33 cellular contexts compared by ENCODE assay signal in the genomic region with DNA sequence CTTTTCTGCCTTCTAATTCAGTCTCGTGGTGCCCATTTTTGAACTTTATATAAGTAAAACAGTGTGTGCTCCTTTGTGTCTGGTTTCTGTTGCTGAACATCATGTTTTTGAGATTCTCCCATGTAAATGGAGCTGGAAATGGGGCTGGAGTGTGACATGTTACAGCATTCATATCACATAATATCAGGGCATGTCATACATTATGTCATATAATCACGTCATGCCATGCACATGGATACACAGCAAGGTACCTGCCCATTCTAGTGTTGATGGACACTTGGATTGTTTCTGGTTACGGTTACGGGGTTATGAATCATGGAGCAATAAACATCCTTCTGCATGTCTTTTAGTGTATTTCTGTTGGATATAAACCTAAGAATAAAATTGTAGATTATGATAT.
"Had no signal": no experiment of that assay in that cellular context is flagged by ENCODE, and none has a peak within 500 bp of the region (broad histone marks: within the 10 kb centered on the region; RNA-seq: fewer than 3 reads in every experiment).

No MANE protein-coding gene starts in this region.

- H3K36me3 ChIP-seq: MG63 had no signal

- H3K4me3 ChIP-seq: MG63 had no signal

- H3K9me3 ChIP-seq: MG63 had no signal

- H3K27me3 ChIP-seq: MG63 had no signal

- DNase-seq: Karpas-422, Kasumi-1, MG63, MM.1S, MV-4-11, NCI-H1048, NCI-H1092, NCI-H1092 treated with DMSO at 0.1 percent for 48 hours, NCI-H1105, NCI-H1105 treated with DMSO at 0.1 percent for 48 hours, NCI-H1417, NCI-H1417 treated with DMSO at 0.1 percent for 48 hours, NCI-H1436, NCI-H1436 treated with DMSO at 0.1 percent for 48 hours, NCI-H146, NCI-H1694, NCI-H1694 treated with DMSO at 0.1 percent for 48 hours, NCI-H187, NCI-H187 treated with DMSO at 0.1 percent for 48 hours, NCI-H1930, NCI-H2029, NCI-H2029 treated with DMSO at 0.1 percent for 48 hours, NCI-H2081, NCI-H2081 treated with DMSO at 0.1 percent for 48 hours, NCI-H2107, NCI-H2171, NCI-H2227 treated with DMSO at 0.1 percent for 48 hours, NCI-H226, NCI-H345, NCI-H446, NCI-H446 treated with DMSO at 0.1 percent for 48 hours, NCI-H510A, NCI-H510A treated with DMSO at 0.1 percent for 48 hours had no signal
